In genomic region chr21:18913914-18914313, GRCh38 we compare ENCODE assay signal across 25 cellular contexts.
DNase-seq lines count a peak whose midpoint lies in the region; ATAC-seq and TF ChIP-seq lines count a peak whose summit lies in the region.
"Had no signal": no experiment of that assay in that cellular context is flagged by ENCODE, and none has a peak within 500 bp of the region (broad histone marks: within the 10 kb centered on the region; RNA-seq: fewer than 3 reads in every experiment).

No MANE protein-coding gene starts in this region.

- H3K4me1 Mint-ChIP-seq in endodermal cell (no peaks in the 10 kb centered on the region), neural progenitor cell (no peaks in the 10 kb centered on the region)
- H3K4me1 Mint-ChIP-seq: B cell had no signal

- TF ChIP-seq CTCF in endodermal cell (conservative IDR thresholded peaks at IDR 0.05) = peak; percentile 34
- no peak for TF ChIP-seq CTCF in neural progenitor cell (IDR thresholded peaks at IDR 0.05)

- no peak overlapping the region for H3K4me2 ChIP-seq in neural progenitor cell
- H3K4me2 ChIP-seq: PC-9 had no signal

- no peaks in the 10 kb centered on the region for H3K79me2 ChIP-seq in neural progenitor cell (ENCODE audit: low read depth)

- H2AFZ ChIP-seq in neural progenitor cell (replicated peaks) = peak overlapping the region; percentile 40
- H2AFZ ChIP-seq: GM23248, PC-9 had no signal

- H3K4me3 Mint-ChIP-seq in endodermal cell = no peak overlapping the region
- H3K4me3 Mint-ChIP-seq in neural progenitor cell = no peak overlapping the region
- H3K4me3 Mint-ChIP-seq: B cell; CD8-positive, alpha-beta T cell had no signal

- DNase-seq in left ventricle myocardium superior (peak; percentile 12), Right ventricle myocardium superior (no peak), endodermal cell (peak; percentile 55), neural progenitor cell (ENCODE audit: low spot score) (no peak), NCI-H128 (lab: John Stamatoyannopoulos, UW; ENCODE audit: unreplicated experiment) (no peak)
- DNase-seq in activated CD8-positive, alpha-beta memory T cell treated with anti-CD3 and anti-CD28 coated beads, Interleukin-2, amount 50 U/mL, for 4 hours = no peak
- DNase-seq: Caco-2; CD8-positive, alpha-beta T cell; GM23248; Kasumi-1; MV-4-11; NCI-H1105; NCI-H146; NCI-H1930; NCI-H446; NCI-H524 treated with DMSO at 0.1 percent for 48 hours; NCI-H774; PC-9; SHP77 had no signal

- H3K27me3 ChIP-seq in endodermal cell (ENCODE audit: control insufficient read depth, insufficient read depth, low read length, poor library complexity, severe bottlenecking) (no peaks in the 10 kb centered on the region), neural progenitor cell (no peaks in the 10 kb centered on the region)

- H3K9ac ChIP-seq in endodermal cell (ENCODE audit: extremely low read depth, low read length, poor library complexity, severe bottlenecking) (no peak overlapping the region), neural progenitor cell (no peak overlapping the region)
- H3K9ac ChIP-seq: GM23248 had no signal

- no peaks in the 10 kb centered on the region for H3K4me1 ChIP-seq in endodermal cell (ENCODE audit: control insufficient read depth, insufficient read depth, low read length)
- H3K4me1 ChIP-seq in neural progenitor cell = no peaks in the 10 kb centered on the region

- no peaks in the 10 kb centered on the region for H4K20me1 ChIP-seq in neural progenitor cell (ENCODE audit: low read depth)

- H3K36me3 ChIP-seq in endodermal cell (ENCODE audit: control insufficient read depth, insufficient read depth, low read length) (no peaks in the 10 kb centered on the region), neural progenitor cell (no peaks in the 10 kb centered on the region)

- H3K9me3 ChIP-seq in endodermal cell (ENCODE audit: control insufficient read depth, low read length) = peaks cover 29% of the 10 kb centered on the region
- no peaks in the 10 kb centered on the region for H3K9me3 ChIP-seq in neural progenitor cell (ENCODE audit: low read depth)
- H3K9me3 ChIP-seq: Caco-2 had no signal

- H3K36me3 Mint-ChIP-seq in endodermal cell (ENCODE audit: low read depth) (peaks cover 3% of the 10 kb centered on the region), neural progenitor cell (peaks cover 1% of the 10 kb centered on the region)
- H3K36me3 Mint-ChIP-seq: CD8-positive, alpha-beta T cell had no signal

- H3K27me3 Mint-ChIP-seq in endodermal cell (ENCODE audit: insufficient read depth) (no peaks in the 10 kb centered on the region), neural progenitor cell (ENCODE audit: insufficient read depth, low read depth) (peaks cover 2% of the 10 kb centered on the region)
- H3K27me3 Mint-ChIP-seq: B cell had no signal

- H3F3A ChIP-seq in neural progenitor cell (ENCODE audit: low read depth) = no peaks in the 10 kb centered on the region

- no peak overlapping the region for H3K4me3 ChIP-seq in endodermal cell (ENCODE audit: low read length)
- no peak overlapping the region for H3K4me3 ChIP-seq in neural progenitor cell
- H3K4me3 ChIP-seq: GM23248, K562, PC-9 had no signal

- intact Hi-C loops in left ventricle myocardium superior (cut with micrococcal nuclease) = no loop called here
- intact Hi-C loops in Right ventricle myocardium superior (cut with DNase I) = no loop called here

- H3K27ac ChIP-seq in endodermal cell (ENCODE audit: low read depth, low read length) (no peak overlapping the region), neural progenitor cell (no peak overlapping the region)
- H3K27ac ChIP-seq: 22Rv1, C4-2B, GM23248, PC-9 had no signal

- ATAC-seq in left ventricle myocardium superior (no peak), Right ventricle myocardium superior (ENCODE audit: poor library complexity) (no peak), GM19452 (IDR thresholded peaks at IDR 0.05; ENCODE audit: unreplicated experiment) (no peak)
- ATAC-seq: CD8-positive, alpha-beta T cell; HCT116; K562 had no signal

- H3K9me3 Mint-ChIP-seq in endodermal cell (peaks cover 21% of the 10 kb centered on the region), neural progenitor cell (peaks cover 15% of the 10 kb centered on the region)

- 92 to 100% methylated on average over 3 to 4 of the region's 4 CpGs for WGBS in endodermal cell (ENCODE audit: insufficient coverage in 1 of 2, insufficient read length in 1 of 2), 2 experiments

- H3K27ac Mint-ChIP-seq in endodermal cell (no peak overlapping the region), neural progenitor cell (no peak overlapping the region)
- H3K27ac Mint-ChIP-seq: B cell; CD8-positive, alpha-beta T cell had no signal

Comparison
In these comparisons a context has a peak if more than half of its experiments do, and no peak if none do; other contexts are left out.
1. DNase-seq: peak in left ventricle myocardium superior (single experiment) and endodermal cell (single experiment); none in Right ventricle myocardium superior (single experiment), neural progenitor cell (single experiment), activated CD8-positive, alpha-beta memory T cell treated with anti-CD3 and anti-CD28 coated beads, Interleukin-2, amount 50 U/mL, for 4 hours (single experiment) and NCI-H128 (single experiment).